Comparison of ENCODE assay signal across 1 cellular context in the genomic region with DNA sequence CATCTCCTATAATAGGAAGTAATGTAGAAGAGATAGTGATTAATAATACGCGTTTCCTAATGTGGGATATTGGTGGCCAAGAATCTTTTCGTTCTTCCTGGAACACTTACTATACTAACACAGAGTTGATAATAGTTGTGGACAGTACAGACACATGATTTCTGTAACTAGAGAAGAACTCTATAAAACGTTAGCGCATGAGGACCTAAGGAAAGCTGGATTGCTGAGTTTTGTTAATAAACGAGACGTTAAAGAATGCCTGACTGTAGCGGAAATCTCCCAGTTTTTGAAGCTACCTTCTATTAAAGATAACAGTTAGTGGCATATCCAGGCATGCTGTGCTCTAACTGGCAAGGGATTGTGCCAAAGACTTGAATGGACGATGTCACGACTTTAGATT.
TF ChIP-seq lines count a peak whose summit lies in the region.

No MANE protein-coding gene starts in this region.

TF ChIP-seq in GM23338, 12 proteins besides CTCF, POLR2A, EP300 and RAD21 (continued from another document):
- no peak for TF ChIP-seq ZNF114 (CRISPR knock-in tag; IDR thresholded peaks at IDR 0.05)
